ENCODE assay signal across 25 cellular contexts in the genomic region with DNA sequence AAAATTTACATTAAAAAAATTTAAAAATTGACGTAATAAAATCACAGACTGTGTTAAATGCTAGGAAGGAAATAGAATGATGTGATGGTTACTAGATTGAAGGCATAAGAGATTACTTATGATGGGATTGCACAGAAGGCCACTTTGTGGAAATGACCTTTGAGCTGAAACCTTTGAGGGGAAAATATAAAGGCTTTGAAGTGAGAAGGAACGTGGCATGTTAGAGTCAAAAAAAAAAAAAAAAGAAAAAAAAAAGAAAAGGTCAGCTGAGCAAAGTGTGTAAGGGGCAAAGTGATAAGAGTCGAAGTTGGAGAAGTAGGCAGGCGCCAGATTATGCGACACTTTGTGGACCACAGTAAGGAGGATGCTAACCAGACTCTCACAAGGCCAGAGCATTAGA.
"Had no signal": no experiment of that assay in that cellular context is flagged by ENCODE, and none has a peak within 500 bp of the region (broad histone marks: within the 10 kb centered on the region; RNA-seq: fewer than 3 reads in every experiment).

No MANE protein-coding gene starts in this region.

- H3K27ac Mint-ChIP-seq: dendritic cell treated with granulocyte-macrophage colony-stimulating factor and Interleukin-4, amounts not matched to agents 40 ng/mL and 50 ng/mL, for 4 days; endodermal cell; natural killer cell; neural progenitor cell; progenitor cell of endocrine pancreas had no signal

- H2AFZ ChIP-seq: neural progenitor cell, parathyroid adenoma had no signal

- H3K4me2 ChIP-seq: neural progenitor cell, smooth muscle cell had no signal

- H3K4me1 ChIP-seq: neural progenitor cell, uterus had no signal

- H3K36me3 ChIP-seq: gastrocnemius medialis, lower lobe of right lung, neural progenitor cell, suprapubic skin, transverse colon, upper lobe of right lung, uterus had no signal

- H3K27ac ChIP-seq: epithelial cell of prostate, gastrocnemius medialis, lower lobe of right lung, neural progenitor cell, parathyroid adenoma, suprapubic skin, transverse colon, upper lobe of right lung, uterus had no signal

- H3K27me3 ChIP-seq: gastrocnemius medialis, suprapubic skin, transverse colon, upper lobe of right lung, uterus had no signal

- H3K9ac ChIP-seq: neural progenitor cell, parathyroid adenoma had no signal

- DNase-seq: effector CD8-positive, alpha-beta T cell; endodermal cell; foreskin fibroblast; gastrocnemius medialis; head of caudate nucleus; left ventricle myocardium superior; lower lobe of right lung; natural killer cell; stimulated activated CD4-positive, alpha-beta T cell treated with anti-CD3 and anti-CD28 coated beads, Interleukin-12 subunit alpha, Interleukin-12 subunit beta, amount 100 ng/mL, for 4 hours; stimulated activated CD4-positive, alpha-beta T cell treated with anti-CD3 and anti-CD28 coated beads, Interleukin-1b, Interleukin-23, amount 100 ng/mL, for 48 hours; stimulated activated CD4-positive, alpha-beta T cell treated with anti-CD3 and anti-CD28 coated beads, Interleukin-4, amount 100 ng/mL, for 1 hour; stimulated activated CD8-positive, alpha-beta memory T cell treated with anti-CD3 and anti-CD28 coated beads, Interleukin-4, amount 100 ng/mL, for 48 hours; stimulated activated naive CD8-positive, alpha-beta T cell treated with anti-CD3 and anti-CD28 coated beads, Interleukin-15, Interleukin-2, amounts not matched to agents 100 U/mL and 50 U/mL, for 24 hours; transverse colon; upper lobe of right lung; uterus had no signal

- H3K36me3 Mint-ChIP-seq: natural killer cell, neural progenitor cell had no signal

- H3K9me3 ChIP-seq: gastrocnemius medialis, lower lobe of right lung, suprapubic skin, transverse colon, upper lobe of right lung, uterus had no signal

- ATAC-seq: esophagus mucosa; gastrocnemius medialis; left ventricle myocardium superior; lower lobe of right lung; natural killer cell; sciatic nerve; stimulated activated naive CD8-positive, alpha-beta T cell treated with anti-CD3 and anti-CD28 coated beads, Interleukin-15, Interleukin-2, amounts not matched to agents 100 U/mL and 50 U/mL, for 24 hours; upper lobe of right lung had no signal

- H3K4me3 Mint-ChIP-seq: dendritic cell treated with granulocyte-macrophage colony-stimulating factor and Interleukin-4, amounts not matched to agents 40 ng/mL and 50 ng/mL, for 4 days; endodermal cell; natural killer cell; neural progenitor cell had no signal

- H3K4me3 ChIP-seq: gastrocnemius medialis, lower lobe of right lung, neural progenitor cell, smooth muscle cell, suprapubic skin, transverse colon, upper lobe of right lung, uterus had no signal

- H3K9me3 Mint-ChIP-seq: dendritic cell treated with granulocyte-macrophage colony-stimulating factor and Interleukin-4, amounts not matched to agents 40 ng/mL and 50 ng/mL, for 4 days; natural killer cell had no signal
